In the genomic region with DNA sequence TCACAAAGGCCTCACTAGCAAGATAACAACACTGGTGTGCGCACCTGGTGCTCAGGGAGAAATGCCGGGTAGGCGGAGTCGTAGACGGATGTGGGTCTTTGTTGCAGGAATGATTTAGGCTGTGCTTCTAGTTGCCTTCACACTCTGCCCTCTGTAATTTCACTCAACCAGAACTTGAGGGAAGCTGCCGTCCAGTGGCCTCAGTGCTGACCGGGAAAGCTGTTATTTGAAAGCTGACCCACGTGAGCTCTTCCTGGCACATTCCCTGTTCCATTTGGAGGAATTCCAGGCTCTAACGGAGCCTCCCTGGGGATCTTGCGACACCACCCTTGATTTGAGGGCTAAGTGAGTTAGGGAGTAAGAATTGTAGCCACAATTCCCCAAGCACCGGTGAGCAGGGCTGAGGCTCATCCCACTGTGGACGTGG, we compare ENCODE assay signal across 10 cellular contexts. TPM values are rescaled to one million over a fixed set of nuclear protein-coding genes. Genes with fewer than 3 reads are reported as not detected.
DNase-seq lines count a peak whose midpoint lies in the region; ATAC-seq, FAIRE-seq and TF ChIP-seq lines count a peak whose summit lies in the region.
"Had no signal": no experiment of that assay in that cellular context is flagged by ENCODE, and none has a peak within 500 bp of the region (broad histone marks: within the 10 kb centered on the region; RNA-seq: fewer than 3 reads in every experiment).

No MANE protein-coding gene starts in this region.

- H3K4me3 ChIP-seq in fibroblast of pulmonary artery (replicated peaks; ENCODE audit: low read depth, low read length) = no peak overlapping the region
- no peak overlapping the region for H3K4me3 ChIP-seq in gastrocnemius medialis
- H3K4me3 ChIP-seq: GM12878, SK-N-MC had no signal

- peak; percentile 70 for DNase-seq in H54 (ENCODE audit: insufficient read length, low spot score)
- peak; percentile 58 for DNase-seq in NCI-H345 (lab: John Stamatoyannopoulos, UW)
- peak; percentile 94 for DNase-seq in fibroblast of pulmonary artery (ENCODE audit: low read depth)
- DNase-seq in gastrocnemius medialis = peak; percentile 34 to 68
- DNase-seq in stimulated activated CD4-positive, alpha-beta T cell treated with anti-CD3 and anti-CD28 coated beads, Interleukin-12 subunit alpha, Interleukin-12 subunit beta, amount 100 ng/mL, for 4 hours = no peak
- no peak for DNase-seq in 8988T

- in situ Hi-C loops in gastrocnemius medialis (cut with MboI; ENCODE audit: low sequenced_read_pairs in 4 of 4) = no loop called here

- H3K27ac ChIP-seq in gastrocnemius medialis = peak overlapping the region in 1 of 4 donors; percentile 33
- H3K27ac ChIP-seq: epithelial cell of prostate, SK-N-MC had no signal

- no peaks in the 10 kb centered on the region for H3K36me3 ChIP-seq in gastrocnemius medialis

- no peaks in the 10 kb centered on the region for H3K27me3 ChIP-seq in gastrocnemius medialis

- no peak for TF ChIP-seq CTCF in fibroblast of pulmonary artery (IDR thresholded peaks at IDR 0.05; ENCODE audit: low read length, missing control alignments)
- TF ChIP-seq CTCF in gastrocnemius medialis (IDR thresholded peaks at IDR 0.05 in 4 of 5, conservative IDR thresholded peaks at IDR 0.05 in 1 of 5) = no peak

- H3K9me3 ChIP-seq in gastrocnemius medialis = no peaks in the 10 kb centered on the region

- FAIRE-seq in H54 (lab: Jason Lieb, UNC) = peak; percentile 11
- FAIRE-seq: GM12878 had no signal

- no peak for TF ChIP-seq POLR2A in H54 (IDR thresholded peaks at IDR 0.05; ENCODE audit: low read depth, low read length)
- no peak for TF ChIP-seq POLR2A in gastrocnemius medialis (IDR thresholded peaks at IDR 0.05)

- peaks cover 0 to 6% of the 10 kb centered on the region in 2 donors for H3K4me1 ChIP-seq in gastrocnemius medialis

- ATAC-seq in gastrocnemius medialis (peak; percentile 90 to 93), GM21515 (IDR thresholded peaks at IDR 0.05; ENCODE audit: unreplicated experiment) (no peak)
- ATAC-seq: GM12878 had no signal

- intact Hi-C loops in gastrocnemius medialis (cut with DNase I; ENCODE audit: low total_unique reads) = no loop called here

RNA-seq across cellular contexts. Expression of a gene that starts 15.9 kb away (rescaled TPM):
- 1 to 10 TPM; 2.9 to 8.5 (median 5.8) TPM for total RNA-seq in gastrocnemius medialis

RNA-seq across cellular contexts. Expression of a gene that starts 54.5 kb away (rescaled TPM):
- 10 to 100 TPM in 3 of 4 donors, 1 to 10 TPM in 1; 8.4 to 22.2 (median 16.0) TPM for total RNA-seq in gastrocnemius medialis

RNA-seq across cellular contexts. Expression of a gene that starts 56.4 kb away (rescaled TPM):
- total RNA-seq in gastrocnemius medialis = 100 to 1,000 TPM; 177 to 281 (median 244) TPM

Comparison
In these comparisons a context has a peak if more than half of its experiments do, and no peak if none do; other contexts are left out.
1. DNase-seq: peak in H54 (single experiment), NCI-H345 (single experiment), fibroblast of pulmonary artery (single experiment) and gastrocnemius medialis (2 of 2); none in stimulated activated CD4-positive, alpha-beta T cell treated with anti-CD3 and anti-CD28 coated beads, Interleukin-12 subunit alpha, Interleukin-12 subunit beta, amount 100 ng/mL, for 4 hours (single experiment) and 8988T (single experiment).